ENCODE assay signal across 8 cellular contexts in genomic region chr22:37282385-37282677, GRCh38. TPM values are rescaled to one million over a fixed set of nuclear protein-coding genes. Genes with fewer than 3 reads are reported as not detected.
A peak's percentile ranks its signal among the peaks of the same experiment; 100 is the strongest.
DNase-seq lines count a peak whose midpoint lies in the region; ATAC-seq and TF ChIP-seq lines count a peak whose summit lies in the region.

CYTH4 (plus strand) TSS chr22:37282508; CDS start chr22:37282570, 62 bp downstream.

- no peak for DNase-seq in breast epithelium (ENCODE audit: low spot score in 2 of 2)
- DNase-seq in MCF 10A (ENCODE audit: unreplicated experiment): no peak
- DNase-seq in activated CD4-positive, CD25-positive, alpha-beta regulatory T cell treated with anti-CD3 and anti-CD28 coated beads, Interleukin-2, amount 50 U/mL, for 72 hours: peak; percentile 74
- no peak for DNase-seq in coronary artery (ENCODE audit: low spot score)
- peak; percentile 56 to 75 for DNase-seq in psoas muscle
- peak; percentile 87 to 91 for DNase-seq in aorta
- DNase-seq in GF-D8 (lab: John Stamatoyannopoulos, UW): no peak
- no peak for DNase-seq in T1000 (lab: John Stamatoyannopoulos, UW)

- peaks cover 4% of the 10 kb centered on the region for H3K36me3 Mint-ChIP-seq in MCF 10A (ENCODE audit: insufficient read depth, unreplicated experiment)

- BruUV-seq in MCF 10A (replicated peaks; lab: Mats Ljungman, UMichigan): no TSS peak

- intact Hi-C loops in breast epithelium (cut with DNase I; ENCODE audit: low total_unique reads): no loop called here
- intact Hi-C loops in MCF 10A (cut with micrococcal nuclease): no loop called here
- intact Hi-C loops in psoas muscle (cut with DNase I): no loop called here
- intact Hi-C loops in aorta (cut with DNase I): no loop called here

- H3K4me3 ChIP-seq in breast epithelium: peak within 1 kb of the TSS; percentile 30 to 49 (median 35)
- H3K4me3 ChIP-seq in coronary artery: peak within 1 kb of the TSS; percentile 59
- H3K4me3 ChIP-seq in psoas muscle: peak within 1 kb of the TSS; percentile 45
- H3K4me3 ChIP-seq in aorta (ENCODE audit: low read length in 2 of 2): no peak within 1 kb of the TSS

- H3K27ac ChIP-seq in breast epithelium (peak within 1 kb of the TSS in 1 of 2 donors; percentile 48), coronary artery (peak within 1 kb of the TSS in 1 of 2 donors; percentile 77), psoas muscle (no peak within 1 kb of the TSS), aorta (ENCODE audit: low read depth in 1 of 2, low read length in 2 of 2) (no peak within 1 kb of the TSS)

- TF ChIP-seq CTCF in breast epithelium (IDR thresholded peaks at IDR 0.05): no peak
- TF ChIP-seq CTCF in MCF 10A (IDR thresholded peaks at IDR 0.05; ENCODE audit: unreplicated experiment): no peak
- TF ChIP-seq CTCF in coronary artery (IDR thresholded peaks at IDR 0.05): no peak
- TF ChIP-seq CTCF in psoas muscle (IDR thresholded peaks at IDR 0.05): no peak

- peaks cover 12% of the 10 kb centered on the region for H3K4me1 Mint-ChIP-seq in MCF 10A (ENCODE audit: insufficient read depth, unreplicated experiment)

- WGBS in psoas muscle, 3 donors: 32 to 39% (median 37%) methylated on average over 12 of the region's 12 CpGs
- WGBS in aorta, 2 donors: 55 to 59% methylated on average over 12 of the region's 12 CpGs

- H3K9me3 ChIP-seq in breast epithelium (no peaks in the 10 kb centered on the region), psoas muscle (no peaks in the 10 kb centered on the region), aorta (ENCODE audit: control insufficient read depth, low read length) (peaks cover 1% of the 10 kb centered on the region)

- no peak for TF ChIP-seq POLR2A in breast epithelium (IDR thresholded peaks at IDR 0.05)

- H3K9me3 Mint-ChIP-seq in MCF 10A (ENCODE audit: unreplicated experiment): no peaks in the 10 kb centered on the region

- H3K27ac Mint-ChIP-seq in MCF 10A (ENCODE audit: low read depth, unreplicated experiment): no peak within 1 kb of the TSS

- H3K36me3 ChIP-seq in breast epithelium (no peaks in the 10 kb centered on the region), psoas muscle (ENCODE audit: insufficient read depth in 1 of 2, low read depth in 1 of 2) (no peaks in the 10 kb centered on the region), aorta (ENCODE audit: control insufficient read depth in 1 of 2, insufficient read depth in 2 of 2, low read length in 1 of 2) (no peaks in the 10 kb centered on the region)

- ATAC-seq in psoas muscle (peak in 2 of 4 donors; percentile 42 to 46), aorta (ENCODE audit: low FRiP score) (peak; percentile 34)

- no peak within 1 kb of the TSS for H3K4me3 Mint-ChIP-seq in MCF 10A (ENCODE audit: unreplicated experiment)

- POLR2A ChIA-PET in MCF 10A (lab: Yijun Ruan, JAX): no interaction called here

- CTCF ChIA-PET in MCF 10A (lab: Yijun Ruan, JAX): interaction anchor here (0.7 kb wide), 1 partner anchor 28 kb away, joined by 4 read pairs; no protein-coding TSS in a partner anchor

- H3K27me3 Mint-ChIP-seq in MCF 10A (ENCODE audit: insufficient read depth, unreplicated experiment): peaks cover 25% of the 10 kb centered on the region

- H3K27me3 ChIP-seq in breast epithelium (peaks cover 0 to 24% of the 10 kb centered on the region in 2 donors), psoas muscle (ENCODE audit: insufficient read depth in 3 of 3, low read length in 2 of 3) (peaks cover 0 to 49% (median 17%) of the 10 kb centered on the region in 3 donors), aorta (ENCODE audit: control insufficient read depth in 1 of 2, insufficient read depth in 2 of 2, low read length in 1 of 2) (no peaks in the 10 kb centered on the region)

- H3K4me1 ChIP-seq in breast epithelium: no peaks in the 10 kb centered on the region
- H3K4me1 ChIP-seq in psoas muscle: no peaks in the 10 kb centered on the region
- H3K4me1 ChIP-seq in aorta (ENCODE audit: control insufficient read depth in 1 of 2, insufficient read depth in 2 of 2, low read length in 2 of 2): no peaks in the 10 kb centered on the region

RNA-seq across cellular contexts. Expression of gene CYTH4, which starts in this region (rescaled TPM):
- total RNA-seq in breast epithelium: 10 to 100 TPM in 2 of 3 donors, 1 to 10 TPM in 1; 6.9 to 25.1 (median 10.5) TPM
- total RNA-seq in MCF 10A (2022): 0.22 TPM in 1 of 2 replicates, not detected in the other
- total RNA-seq in psoas muscle: 1 to 10 TPM; 3.0 to 8.5 (median 3.8) TPM
- under 1 TPM; 0.63 to 0.83 (median 0.76) TPM for polyA plus RNA-seq in psoas muscle
- total RNA-seq in aorta: 10 to 100 TPM; 28.2 to 68.7 TPM
- polyA plus RNA-seq in aorta: 10 to 100 TPM in 1 of 2 donors, 1 to 10 TPM in 1; 4.5 to 15.9 TPM

Comparison
In these comparisons a context has a peak if more than half of its experiments do, and no peak if none do; other contexts are left out.
1. DNase-seq: peak in activated CD4-positive, CD25-positive, alpha-beta regulatory T cell treated with anti-CD3 and anti-CD28 coated beads, Interleukin-2, amount 50 U/mL, for 72 hours (single experiment), psoas muscle (2 of 2) and aorta (2 of 2); none in breast epithelium (0 of 2), MCF 10A (single experiment), coronary artery (single experiment), GF-D8 (single experiment) and T1000 (single experiment).
2. H3K4me3 ChIP-seq: peak in breast epithelium (3 of 3), coronary artery (single experiment) and psoas muscle (single experiment); none in aorta (0 of 2).